Comparison of ENCODE assay signal across 2 cellular contexts in genomic region chr5:32131604-32132003, GRCh38.
A peak's percentile ranks its signal among the peaks of the same experiment; 100 is the strongest.
TF ChIP-seq lines count a peak whose summit lies in the region.

No MANE protein-coding gene starts in this region.

TF ChIP-seq in HEK293, 187 proteins besides CTCF, POLR2A, EP300 and RAD21 (continued from another document):
- TF ChIP-seq PRDM6 (tag by site-specific recombination; IDR thresholded peaks at IDR 0.05) (peak; percentile 9; the same call in 1 of the 2 replicates), ZNF776 (tag by site-specific recombination; IDR thresholded peaks at IDR 0.05; ENCODE audit: borderline replicate concordance) (no peak), ZNF529 (tag by site-specific recombination; IDR thresholded peaks at IDR 0.05; ENCODE audit: insufficient replicate concordance) (no peak)

TF ChIP-seq in K562, 482 proteins besides CTCF, POLR2A, EP300 and RAD21 (continued from another document):
- TF ChIP-seq PBX2 (CRISPR knock-in tag; IDR thresholded peaks at IDR 0.05; ENCODE audit: low read depth) (no peak), PBX2 (tag; conservative IDR thresholded peaks at IDR 0.05; ENCODE audit: low read depth) (peak; percentile 98), PKNOX1 (IDR thresholded peaks at IDR 0.05) (peak; percentile 76), JUND (IDR thresholded peaks at IDR 0.05; ENCODE audit: borderline replicate concordance, low read depth, low read length) (0 out of 2 replicates have a peak, but pooled peaks have one; percentile 4), JUND (tag; IDR thresholded peaks at IDR 0.05; ENCODE audit: borderline replicate concordance, low read depth, low read length) (no peak), E2F3 (CRISPR knock-in tag; IDR thresholded peaks at IDR 0.05) (no peak), MTA1 (IDR thresholded peaks at IDR 0.05; ENCODE audit: borderline replicate concordance) (no peak), SOX6 (IDR thresholded peaks at IDR 0.05) (0 out of 2 replicates have a peak, but pooled peaks have one; percentile 22), SIN3A (IDR thresholded peaks at IDR 0.05; ENCODE audit: borderline replicate concordance in 2 of 2, control insufficient read depth in 1 of 2, low read depth in 2 of 2, low read length in 2 of 2) (no peak), ARID1B (IDR thresholded peaks at IDR 0.05) (0 out of 2 replicates have a peak, but pooled peaks have one; percentile 9), MEIS2 (IDR thresholded peaks at IDR 0.05; ENCODE audit: partially characterized antibody) (peak; percentile 95), CTCFL (IDR thresholded peaks at IDR 0.05; ENCODE audit: borderline replicate concordance, insufficient read depth, low read depth, low read length, poor library complexity, severe bottlenecking) (no peak), MYC (IDR thresholded peaks at IDR 0.05; ENCODE audit: low read depth, low read length) (no peak), MYC (CRISPR knock-in tag; IDR thresholded peaks at IDR 0.05; ENCODE audit: borderline replicate concordance, low read depth) (no peak)
